22 cellular contexts compared by ENCODE assay signal in the genomic region with DNA sequence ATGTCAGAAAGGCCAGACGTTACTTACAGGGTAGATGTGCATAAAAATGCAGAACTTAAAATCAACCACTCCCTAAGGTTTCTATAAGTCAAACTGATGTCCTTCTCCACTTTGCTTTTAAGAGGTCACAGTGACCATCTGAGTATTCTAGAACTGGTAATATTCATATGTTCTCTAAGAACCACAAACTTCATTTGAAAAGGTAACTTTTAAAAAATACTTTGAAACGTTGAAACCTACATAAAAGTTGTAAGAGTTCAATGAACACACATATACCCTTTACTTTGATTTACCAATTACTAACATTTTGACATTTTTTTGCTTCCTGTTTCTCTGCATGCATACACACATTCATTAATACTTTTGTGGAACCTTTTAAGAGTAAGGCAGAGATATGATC. TPM values are rescaled to one million over a fixed set of nuclear protein-coding genes. Genes with fewer than 3 reads are reported as not detected.
DNase-seq lines count a peak whose midpoint lies in the region; ATAC-seq, FAIRE-seq and TF ChIP-seq lines count a peak whose summit lies in the region.
"Had no signal": no experiment of that assay in that cellular context is flagged by ENCODE, and none has a peak within 500 bp of the region (broad histone marks: within the 10 kb centered on the region; RNA-seq: fewer than 3 reads in every experiment).

No MANE protein-coding gene starts in this region.

- no peak for TF ChIP-seq RAD21 in K562 (CRISPR knock-in tag; conservative IDR thresholded peaks at IDR 0.05 in 1 of 2, IDR thresholded peaks at IDR 0.05 in 1 of 2)

- no peaks in the 10 kb centered on the region for H3K79me2 ChIP-seq in K562 (ENCODE audit: control insufficient read depth, insufficient read depth, low read length)

- no peak overlapping the region for H3K9ac ChIP-seq in K562 (ENCODE audit: insufficient read depth in 1 of 2, low read depth in 2 of 2, low read length in 2 of 2)
- H3K9ac ChIP-seq: BLaER1 had no signal

- TF ChIP-seq CTCF in D721Med (IDR thresholded peaks at IDR 0.05; ENCODE audit: insufficient read depth, missing control alignments) (no peak), K562 (IDR thresholded peaks at IDR 0.05 in 2 of 3, conservative IDR thresholded peaks at IDR 0.05 in 1 of 3; ENCODE audit: insufficient read depth in 2 of 3, low read depth in 1 of 3, low read length in 3 of 3) (no peak), pancreas (IDR thresholded peaks at IDR 0.05) (no peak)

- FAIRE-seq in D721Med (lab: Jason Lieb, UNC) (peak; percentile 71), H54 (lab: Jason Lieb, UNC) (peak; percentile 41), K562 (lab: Jason Lieb, UNC) (peak; percentile 32), pancreas (lab: Jason Lieb, UNC) (no peak)
- FAIRE-seq: GM12891, GM19239 had no signal

- POLR2A ChIA-PET in K562 (lab: Yijun Ruan, JAX): no interaction called here

- BruUV-seq in K562 (replicated peaks; lab: Mats Ljungman, UMichigan): no TSS peak

- H4K20me1 ChIP-seq in K562 (replicated peaks; ENCODE audit: control insufficient read depth, insufficient read depth, low read length): no peaks in the 10 kb centered on the region
- H4K20me1 ChIP-seq: BLaER1 had no signal

- H3K4me1 ChIP-seq in K562 (replicated peaks in 1 of 2; ENCODE audit: control insufficient read depth in 2 of 2, insufficient read depth in 2 of 2, low read length in 2 of 2): peaks cover 0 to 4% of the 10 kb centered on the region in 2 experiments; a peak in 1 of 5 replicates
- peaks cover 0 to 9% (median 4%) of the 10 kb centered on the region in 3 donors for H3K4me1 ChIP-seq in pancreas
- H3K4me1 ChIP-seq: BLaER1 had no signal

- no peak overlapping the region for H2AFZ ChIP-seq in K562 (ENCODE audit: low read depth, low read length)

- no peaks in the 10 kb centered on the region for H3K9me1 ChIP-seq in K562 (ENCODE audit: control insufficient read depth, insufficient read depth, low read length)

- in situ Hi-C loops in K562 (cut with MboI): no loop called here

- no peak for TF ChIP-seq EP300 in K562 (IDR thresholded peaks at IDR 0.05; ENCODE audit: low read length)

- 42% methylated on average over 2 of the region's 2 CpGs for WGBS in K562 (ENCODE audit: insufficient coverage, low coverage, missing lambda C conversion rate)
- 77 to 83% methylated on average over 2 of the region's 2 CpGs for WGBS in pancreas, 2 donors

- H3K36me3 ChIP-seq in K562 (ENCODE audit: control insufficient read depth, insufficient read depth, low read length): peaks cover 76% of the 10 kb centered on the region
- peaks cover 0 to 42% (median 17%) of the 10 kb centered on the region in 3 donors for H3K36me3 ChIP-seq in pancreas

- no peak for TF ChIP-seq POLR2A in H54 (IDR thresholded peaks at IDR 0.05; ENCODE audit: low read depth, low read length)
- TF ChIP-seq POLR2A in K562 (conservative IDR thresholded peaks at IDR 0.05): no peak

- no peak overlapping the region for H3K4me2 ChIP-seq in K562 (ENCODE audit: insufficient read depth, low read length)
- H3K4me2 ChIP-seq: BLaER1 had no signal

- no peak overlapping the region for H3K4me3 ChIP-seq in K562
- no peak overlapping the region for H3K4me3 ChIP-seq in pancreas
- H3K4me3 ChIP-seq: BLaER1 had no signal

- H3K27me3 ChIP-seq in K562 (ENCODE audit: control insufficient read depth in 2 of 2, insufficient read depth in 2 of 2, low read length in 2 of 2) (no peaks in the 10 kb centered on the region), pancreas (no peaks in the 10 kb centered on the region)
- H3K27me3 ChIP-seq: BE2C, BLaER1 had no signal

- H3K9me3 ChIP-seq in K562 (replicated peaks; ENCODE audit: control insufficient read depth, insufficient read depth, low read depth, low read length): no peaks in the 10 kb centered on the region
- no peaks in the 10 kb centered on the region for H3K9me3 ChIP-seq in pancreas
- H3K9me3 ChIP-seq: BE2C, BLaER1 had no signal

- intact Hi-C loops in K562 (cut with micrococcal nuclease): loop anchor here (10.0 kb wide), 2 partner anchors 304 to 444 kb away; a partner anchor contains a TSS
- intact Hi-C loops in pancreas (cut with DNase I): no loop called here

- ATAC-seq in K562: no peak
- ATAC-seq in pancreas: no peak

- DNase-seq in D721Med (ENCODE audit: insufficient read length, low spot score) (no peak), H54 (ENCODE audit: insufficient read length, low spot score) (no peak), K562 (ENCODE audit: extremely low read depth in 1 of 4, low spot score in 3 of 4) (no peak), NCI-H524 treated with DMSO at 0.1 percent for 48 hours (lab: John Stamatoyannopoulos, UW) (no peak), pancreas (no peak)
- DNase-seq in activated CD4-positive, alpha-beta T cell treated with anti-CD3 and anti-CD28 coated beads, Interleukin-2, amount 50 U/mL, for 1 hour: no peak
- DNase-seq: 8988T; ACHN; BE2C; C1 segment of cervical spinal cord; CD4-positive, alpha-beta memory T cell; CD4-positive, CD25-positive, alpha-beta regulatory T cell; CD8-positive, alpha-beta memory T cell; COR-L47; DMS79 treated with DMSO at 0.1 percent for 48 hours; GF-D8 had no signal

- no peak overlapping the region for H3K27ac ChIP-seq in K562 (ENCODE audit: extremely low read depth, low read depth, low read length)
- H3K27ac ChIP-seq in pancreas: no peak overlapping the region
- H3K27ac ChIP-seq: BLaER1 had no signal

- CTCF ChIA-PET in K562 (lab: Yijun Ruan, JAX; ENCODE audit: low intra/inter-chr PET ratio): interaction anchor here (0.6 kb wide), 1 partner anchor 276 kb away, joined by 3 read pairs; no protein-coding TSS in a partner anchor

RNA-seq across cellular contexts. Expression of a gene that starts 18.9 kb away (rescaled TPM):
- not detected in 2 replicates for total RNA-seq in K562 (2011; cell fraction: chromatin; rRNA removed; ENCODE audit: low replicate concordance)
- total RNA-seq in K562 (2011; cell fraction: nucleolus; rRNA removed): not detected in 2 replicates
- total RNA-seq in K562 (2011; cell fraction: nucleoplasm; rRNA removed): not detected in 2 replicates
- total RNA-seq in K562 (2014; rRNA removed) (not detected in 2 replicates), K562 (2014; rRNA removed; fragmentation: Illumina TruSeq; extraction: Trizol) (not detected in 2 replicates), K562 (2015; rRNA removed; fragmentation: Illumina TruSeq; extraction: Trizol) (not detected in 2 replicates), K562 (2021) (not detected in 2 replicates), pancreas (not detected)
- polyA plus RNA-seq in K562 (2011; rRNA removed) (not detected in 2 replicates), K562 (2014; fragmentation: Illumina TruSeq; extraction: Trizol) (not detected in 2 replicates), K562 (2014; fragmentation: Nextera tagmentation; extraction: Ambion mirVana) (not detected), K562 (2014; rRNA removed) (not detected in 2 replicates), pancreas (not detected)
- polyA plus RNA-seq in K562 (2011; cell fraction: cytosol; rRNA removed): not detected in 2 replicates
- not detected in 2 replicates for polyA plus RNA-seq in K562 (2011; cell fraction: nucleus; rRNA removed)
- polyA plus RNA-seq in K562 (2012): not detected in 2 replicates
- polyA minus RNA-seq in K562 (2011; rRNA and poly(A)+ RNA removed): not detected in 2 replicates
- not detected in 2 replicates for polyA minus RNA-seq in K562 (2011; cell fraction: cytosol; rRNA and poly(A)+ RNA removed)
- polyA minus RNA-seq in K562 (2011; cell fraction: nucleus; rRNA and poly(A)+ RNA removed): not detected in 2 replicates
- total RNA-seq: A673; CD4-positive, alpha-beta memory T cell; CD4-positive, CD25-positive, alpha-beta regulatory T cell; CD8-positive, alpha-beta memory T cell had no signal
- polyA plus RNA-seq: AG04450; CD14-positive monocyte; CD4-positive, alpha-beta memory T cell; CD4-positive, CD25-positive, alpha-beta regulatory T cell; CD8-positive, alpha-beta memory T cell had no signal

RNA-seq across cellular contexts. Expression of a gene that starts 25.1 kb away (rescaled TPM):
- total RNA-seq in K562 (2011; cell fraction: chromatin; rRNA removed; ENCODE audit: low replicate concordance): not detected in 2 replicates
- total RNA-seq in K562 (2011; cell fraction: nucleolus; rRNA removed): 0.13 TPM in 1 of 2 replicates, not detected in the other
- 0.31 TPM in 1 of 2 replicates, not detected in the other for total RNA-seq in K562 (2011; cell fraction: nucleoplasm; rRNA removed)
- total RNA-seq in K562 (2014; rRNA removed): not detected in 2 replicates
- not detected in 2 replicates for total RNA-seq in K562 (2014; rRNA removed; fragmentation: Illumina TruSeq; extraction: Trizol)
- not detected in 2 replicates for total RNA-seq in K562 (2015; rRNA removed; fragmentation: Illumina TruSeq; extraction: Trizol)
- total RNA-seq in K562 (2021): not detected in 2 replicates
- polyA plus RNA-seq in K562 (2011; rRNA removed): not detected in 2 replicates
- polyA plus RNA-seq in K562 (2011; cell fraction: cytosol; rRNA removed): not detected in 2 replicates
- polyA plus RNA-seq in K562 (2011; cell fraction: nucleus; rRNA removed): 0.04 TPM in 2 replicates
- polyA plus RNA-seq in K562 (2012): not detected in 2 replicates
- not detected in 2 replicates for polyA plus RNA-seq in K562 (2014; fragmentation: Illumina TruSeq; extraction: Trizol)
- not detected for polyA plus RNA-seq in K562 (2014; fragmentation: Nextera tagmentation; extraction: Ambion mirVana)
- polyA plus RNA-seq in K562 (2014; rRNA removed): 0.04 TPM in 1 of 2 replicates, not detected in the other
- polyA minus RNA-seq in K562 (2011; rRNA and poly(A)+ RNA removed): not detected in 2 replicates
- polyA minus RNA-seq in K562 (2011; cell fraction: cytosol; rRNA and poly(A)+ RNA removed): not detected in 2 replicates
- not detected in 2 replicates for polyA minus RNA-seq in K562 (2011; cell fraction: nucleus; rRNA and poly(A)+ RNA removed)
- not detected for total RNA-seq in pancreas
- polyA plus RNA-seq in pancreas: not detected
- total RNA-seq: A673; CD8-positive, alpha-beta memory T cell had no signal
- polyA plus RNA-seq: AG04450; CD14-positive monocyte; CD4-positive, alpha-beta memory T cell; CD4-positive, CD25-positive, alpha-beta regulatory T cell; CD8-positive, alpha-beta memory T cell had no signal

RNA-seq across cellular contexts. Expression of a gene that starts 53.0 kb away (rescaled TPM):
- 23.2 and 58.4 TPM in 2 replicates for total RNA-seq in K562 (2011; cell fraction: chromatin; rRNA removed; ENCODE audit: low replicate concordance)
- total RNA-seq in K562 (2011; cell fraction: nucleolus; rRNA removed): 19.3 and 26.2 TPM in 2 replicates
- total RNA-seq in K562 (2011; cell fraction: nucleoplasm; rRNA removed): 22.3 and 25.3 TPM in 2 replicates
- total RNA-seq in K562 (2014; rRNA removed): 35.8 and 40.8 TPM in 2 replicates
- total RNA-seq in K562 (2014; rRNA removed; fragmentation: Illumina TruSeq; extraction: Trizol): 37.2 and 39.7 TPM in 2 replicates
- 39.0 and 41.7 TPM in 2 replicates for total RNA-seq in K562 (2015; rRNA removed; fragmentation: Illumina TruSeq; extraction: Trizol)
- total RNA-seq in K562 (2021): 33.4 and 38.6 TPM in 2 replicates
- 43.7 and 48.6 TPM in 2 replicates for polyA plus RNA-seq in K562 (2011; rRNA removed)
- polyA plus RNA-seq in K562 (2011; cell fraction: cytosol; rRNA removed): 16.6 and 24.1 TPM in 2 replicates
- 85.3 and 134 TPM in 2 replicates for polyA plus RNA-seq in K562 (2011; cell fraction: nucleus; rRNA removed)
- 25.3 and 34.9 TPM in 2 replicates for polyA plus RNA-seq in K562 (2012)
- 35.4 and 45.3 TPM in 2 replicates for polyA plus RNA-seq in K562 (2014; fragmentation: Illumina TruSeq; extraction: Trizol)
- 10 to 100 TPM; 17.0 to 25.0 TPM for polyA plus RNA-seq in K562 (2014; fragmentation: Nextera tagmentation; extraction: Ambion mirVana)
- 30.9 and 46.6 TPM in 2 replicates for polyA plus RNA-seq in K562 (2014; rRNA removed)
- 54.1 and 70.2 TPM in 2 replicates for polyA minus RNA-seq in K562 (2011; rRNA and poly(A)+ RNA removed)
- polyA minus RNA-seq in K562 (2011; cell fraction: cytosol; rRNA and poly(A)+ RNA removed): 23.1 and 28.1 TPM in 2 replicates
- 21.0 and 36.7 TPM in 2 replicates for polyA minus RNA-seq in K562 (2011; cell fraction: nucleus; rRNA and poly(A)+ RNA removed)
- 10 to 100 TPM in 2 of 6 donors, 1 to 10 TPM in 4; 6.9 to 13.3 (median 8.8) TPM for total RNA-seq in pancreas
- polyA plus RNA-seq in pancreas: 10 to 100 TPM; 10.7 to 19.2 TPM

RNA-seq across cellular contexts. Expression of a gene that starts 53.3 kb away (rescaled TPM):
- total RNA-seq in K562 (2011; cell fraction: chromatin; rRNA removed; ENCODE audit: low replicate concordance): 15.3 and 26.6 TPM in 2 replicates
- 9.3 and 11.4 TPM in 2 replicates for total RNA-seq in K562 (2011; cell fraction: nucleolus; rRNA removed)
- total RNA-seq in K562 (2011; cell fraction: nucleoplasm; rRNA removed): 12.2 and 21.4 TPM in 2 replicates
- total RNA-seq in K562 (2014; rRNA removed) (8.9 and 12.9 TPM in 2 replicates), K562 (2014; rRNA removed; fragmentation: Illumina TruSeq; extraction: Trizol) (24.2 and 24.9 TPM in 2 replicates), K562 (2015; rRNA removed; fragmentation: Illumina TruSeq; extraction: Trizol) (26.4 and 28.9 TPM in 2 replicates), K562 (2021) (18.6 and 19.7 TPM in 2 replicates), pancreas (1 to 10 TPM; 5.7 to 7.6 (median 7.3) TPM)
- polyA plus RNA-seq in K562 (2011; rRNA removed) (44.7 and 46.9 TPM in 2 replicates), K562 (2014; fragmentation: Illumina TruSeq; extraction: Trizol) (37.7 and 47.6 TPM in 2 replicates), K562 (2014; fragmentation: Nextera tagmentation; extraction: Ambion mirVana) (10 to 100 TPM; 26.5 to 34.4 TPM), K562 (2014; rRNA removed) (27.2 and 28.4 TPM in 2 replicates), pancreas (1 to 10 TPM; 7.1 to 8.1 TPM)
- polyA plus RNA-seq in K562 (2011; cell fraction: cytosol; rRNA removed): 13.3 and 22.9 TPM in 2 replicates
- polyA plus RNA-seq in K562 (2011; cell fraction: nucleus; rRNA removed): 25.4 and 43.5 TPM in 2 replicates
- polyA plus RNA-seq in K562 (2012): 23.3 and 27.1 TPM in 2 replicates
- polyA minus RNA-seq in K562 (2011; rRNA and poly(A)+ RNA removed): 20.4 and 22.9 TPM in 2 replicates
- polyA minus RNA-seq in K562 (2011; cell fraction: cytosol; rRNA and poly(A)+ RNA removed): 5.2 and 8.6 TPM in 2 replicates
- polyA minus RNA-seq in K562 (2011; cell fraction: nucleus; rRNA and poly(A)+ RNA removed): 6.7 and 15.1 TPM in 2 replicates
